In genomic region chr2:109297566-109298205, GRCh38 we compare ENCODE assay signal across 22 cellular contexts.
"Had no signal": no experiment of that assay in that cellular context is flagged by ENCODE, and none has a peak within 500 bp of the region (broad histone marks: within the 10 kb centered on the region; RNA-seq: fewer than 3 reads in every experiment).

No MANE protein-coding gene starts in this region.

- H3K27ac Mint-ChIP-seq: endodermal cell; stimulated activated naive B cell treated with anti-CD40 and anti-IgM and Interleukin-4, amounts not matched to agents 10 μg/mL and 1 μg/mL and 100 μg/mL, for 72 hours; type B pancreatic cell had no signal

- H3K4me1 Mint-ChIP-seq: endodermal cell, neural crest cell had no signal

- H3K9me3 ChIP-seq: psoas muscle, uterus had no signal

- H2AFZ ChIP-seq: hepatocyte, parathyroid adenoma had no signal

- H3K4me1 ChIP-seq: parathyroid adenoma, uterus had no signal

- ATAC-seq: left colon; naive thymus-derived CD4-positive, alpha-beta T cell; psoas muscle; sciatic nerve; stimulated activated naive B cell treated with anti-CD40 and anti-IgM and Interleukin-4, amounts not matched to agents 10 μg/mL and 1 μg/mL and 100 μg/mL, for 72 hours had no signal

- H3K27me3 ChIP-seq: hepatocyte, spleen, uterus had no signal

- H3K36me3 ChIP-seq: spleen, uterus had no signal

- H3K9me3 Mint-ChIP-seq: endodermal cell, neural crest cell, type B pancreatic cell had no signal

- DNase-seq: effector CD4-positive, alpha-beta T cell; endodermal cell; erythroblast; foreskin melanocyte; head of caudate nucleus; left colon; naive thymus-derived CD4-positive, alpha-beta T cell; nucleus accumbens; psoas muscle; retina; spleen; stimulated activated CD4-positive, alpha-beta T cell treated with anti-CD3 and anti-CD28 coated beads, Interleukin-15, amount 100 ng/mL, for 24 hours; stimulated activated CD4-positive, alpha-beta T cell treated with anti-CD3 and anti-CD28 coated beads, Interleukin-1b, Interleukin-23, amount 100 ng/mL, for 48 hours; stimulated activated CD4-positive, alpha-beta T cell treated with anti-CD3 and anti-CD28 coated beads, Interleukin-4, amount 100 ng/mL, for 24 hours; stimulated activated naive B cell treated with anti-CD40 and anti-IgM and Interleukin-4, amounts not matched to agents 10 μg/mL and 1 μg/mL and 100 μg/mL, for 72 hours; uterus had no signal

- H3K4me3 ChIP-seq: coronary artery, hepatocyte, psoas muscle, spleen, uterus had no signal

- H3K4me3 Mint-ChIP-seq: endodermal cell; naive thymus-derived CD4-positive, alpha-beta T cell; neural crest cell; stimulated activated naive B cell treated with anti-CD40 and anti-IgM and Interleukin-4, amounts not matched to agents 10 μg/mL and 1 μg/mL and 100 μg/mL, for 72 hours; type B pancreatic cell had no signal

- H3K27ac ChIP-seq: coronary artery, hepatocyte, parathyroid adenoma, psoas muscle, spleen, uterus had no signal

- H3K4me2 ChIP-seq: hepatocyte had no signal

- H3K27me3 Mint-ChIP-seq: naive thymus-derived CD4-positive, alpha-beta T cell; stimulated activated naive B cell treated with anti-CD40 and anti-IgM and Interleukin-4, amounts not matched to agents 10 μg/mL and 1 μg/mL and 100 μg/mL, for 72 hours; type B pancreatic cell had no signal

- H3K9ac ChIP-seq: parathyroid adenoma had no signal
